15 cellular contexts compared by ENCODE assay signal in genomic region chr20:62728028-62728780, GRCh38. TPM values are rescaled to one million over a fixed set of nuclear protein-coding genes. Genes with fewer than 3 reads are reported as not detected.
A peak's percentile ranks its signal among the peaks of the same experiment; 100 is the strongest.
DNase-seq lines count a peak whose midpoint lies in the region; ATAC-seq, FAIRE-seq and TF ChIP-seq lines count a peak whose summit lies in the region.
"Had no signal": no experiment of that assay in that cellular context is flagged by ENCODE, and none has a peak within 500 bp of the region (broad histone marks: within the 10 kb centered on the region; RNA-seq: fewer than 3 reads in every experiment).

No MANE protein-coding gene starts in this region.

- H3K4me3 Mint-ChIP-seq in T-helper 2 cell treated with Interferon-gamma antibody and Interleukin-4, amounts not matched to agents 5 μg/mL and 100 μg/mL, for 36 hours, result peak overlapping the region; percentile 67

- peaks cover 81 to 93% (median 92%) of the 10 kb centered on the region in 10 experiments for H3K4me1 ChIP-seq in BLaER1 treated with 17β-estradiol and CSF1 and Interleukin-3, amounts not matched to agents 10 nM and 100 nM
- H3K4me1 ChIP-seq in left lung, result peaks cover 0 to 49% of the 10 kb centered on the region in 2 donors
- no peaks in the 10 kb centered on the region for H3K4me1 ChIP-seq in small intestine (ENCODE audit: control insufficient read depth in 2 of 2, insufficient read depth in 1 of 2, low read depth in 1 of 2, low read length in 1 of 2)

- 53 to 68% (median 61%) methylated on average over 26 of the region's 26 CpGs for WGBS in small intestine, 3 donors

- no peaks in the 10 kb centered on the region for H3K36me3 Mint-ChIP-seq in T-helper 2 cell treated with Interferon-gamma antibody and Interleukin-4, amounts not matched to agents 5 μg/mL and 100 μg/mL, for 36 hours (ENCODE audit: low read depth)
- H3K36me3 Mint-ChIP-seq: CD4-positive, CD25-positive, alpha-beta regulatory T cell had no signal

- peak overlapping the region in 10 of 11 experiments; percentile 49 to 80 (median 75); a peak in 19 of 22 replicates for H3K9ac ChIP-seq in BLaER1 treated with 17β-estradiol and CSF1 and Interleukin-3, amounts not matched to agents 10 nM and 100 nM

- peaks cover 0 to 25% (median 0%) of the 10 kb centered on the region in 11 experiments; a peak in 4 of 22 replicates for H3K27me3 ChIP-seq in BLaER1 treated with 17β-estradiol and CSF1 and Interleukin-3, amounts not matched to agents 10 nM and 100 nM
- H3K27me3 ChIP-seq in left lung (peaks cover 7 to 67% of the 10 kb centered on the region in 2 donors), small intestine (ENCODE audit: control insufficient read depth in 2 of 2, insufficient read depth in 2 of 2, low read length in 2 of 2) (peaks cover 0 to 2% of the 10 kb centered on the region in 2 donors)
- H3K27me3 ChIP-seq: hepatocyte had no signal

- FAIRE-seq in small intestine (lab: Jason Lieb, UNC), result no peak
- FAIRE-seq: endothelial cell of umbilical vein, urothelium cell line had no signal

- ATAC-seq in left lung (peak; percentile 65), esophagus mucosa (no peak)

- H3K27ac Mint-ChIP-seq in T-helper 2 cell treated with Interferon-gamma antibody and Interleukin-4, amounts not matched to agents 5 μg/mL and 100 μg/mL, for 36 hours, result peak overlapping the region; percentile 79

- H3K27ac ChIP-seq in BLaER1 treated with 17β-estradiol and CSF1 and Interleukin-3, amounts not matched to agents 10 nM and 100 nM, result peak overlapping the region in 10 of 11 experiments; percentile 66 to 95 (median 86); a peak in 20 of 22 replicates
- H3K27ac ChIP-seq in left lung (peak overlapping the region in 1 of 2 donors; percentile 87), small intestine (ENCODE audit: low read depth in 1 of 2, low read length in 1 of 2) (no peak overlapping the region)
- H3K27ac ChIP-seq: hepatocyte, SJCRH30 had no signal

- TF ChIP-seq CTCF in left lung (IDR thresholded peaks at IDR 0.05) (no peak), GM20000 (IDR thresholded peaks at IDR 0.05; ENCODE audit: extremely low read depth, missing control alignments) (no peak)

- DNase-seq in KBM-7 (peak; percentile 90), left lung (peak in 1 of 2 donors; percentile 84), COLO829 (ENCODE audit: low spot score) (no peak), small intestine (no peak), GM20000 (ENCODE audit: low spot score) (no peak)
- DNase-seq in T-helper 2 cell treated with Interferon-gamma antibody and Interleukin-4, amounts not matched to agents 5 μg/mL and 100 μg/mL, for 36 hours (ENCODE audit: low spot score), result no peak
- DNase-seq: GOT3, midbrain, SJCRH30 had no signal

- H3K4me2 ChIP-seq in BLaER1 treated with 17β-estradiol and CSF1 and Interleukin-3, amounts not matched to agents 10 nM and 100 nM, result peak overlapping the region; percentile 79 to 98 (median 94)
- H3K4me2 ChIP-seq: hepatocyte had no signal

- intact Hi-C loops in left lung (cut with DNase I), result no loop called here

- peaks cover 43% of the 10 kb centered on the region for H3K27me3 Mint-ChIP-seq in T-helper 2 cell treated with Interferon-gamma antibody and Interleukin-4, amounts not matched to agents 5 μg/mL and 100 μg/mL, for 36 hours (ENCODE audit: low read depth)

- H3K9me3 Mint-ChIP-seq in T-helper 2 cell treated with Interferon-gamma antibody and Interleukin-4, amounts not matched to agents 5 μg/mL and 100 μg/mL, for 36 hours, result no peaks in the 10 kb centered on the region
- H3K9me3 Mint-ChIP-seq: CD4-positive, CD25-positive, alpha-beta regulatory T cell had no signal

- peaks cover 12% of the 10 kb centered on the region for H3K4me1 Mint-ChIP-seq in T-helper 2 cell treated with Interferon-gamma antibody and Interleukin-4, amounts not matched to agents 5 μg/mL and 100 μg/mL, for 36 hours (ENCODE audit: low read depth)

- H3K9me3 ChIP-seq in BLaER1 treated with 17β-estradiol and CSF1 and Interleukin-3, amounts not matched to agents 10 nM and 100 nM (replicated peaks in 1 of 11), result peaks cover 0 to 5% (median 0%) of the 10 kb centered on the region in 11 experiments; a peak in 2 of 22 replicates
- H3K9me3 ChIP-seq in left lung (no peaks in the 10 kb centered on the region), small intestine (ENCODE audit: control insufficient read depth, low read depth) (no peaks in the 10 kb centered on the region)
- H3K9me3 ChIP-seq: SJCRH30 had no signal

- no peaks in the 10 kb centered on the region for H4K20me1 ChIP-seq in BLaER1 treated with 17β-estradiol and CSF1 and Interleukin-3, amounts not matched to agents 10 nM and 100 nM

- H3K36me3 ChIP-seq in BLaER1 treated with 17β-estradiol and CSF1 and Interleukin-3, amounts not matched to agents 10 nM and 100 nM, result no peaks in the 10 kb centered on the region
- H3K36me3 ChIP-seq in left lung (no peaks in the 10 kb centered on the region), small intestine (ENCODE audit: control insufficient read depth in 2 of 2, insufficient read depth in 2 of 2, low read length in 2 of 2) (no peaks in the 10 kb centered on the region)
- H3K36me3 ChIP-seq: SJCRH30 had no signal

- in situ Hi-C loops in KBM-7 (cut with MboI; ENCODE audit: low pct_unique_long_range_greater_than_20kb, low sequenced_read_pairs), result no loop called here

- H3K4me3 ChIP-seq in BLaER1 treated with 17β-estradiol and CSF1 and Interleukin-3, amounts not matched to agents 10 nM and 100 nM, result peak overlapping the region; percentile 0 to 56 (median 32); a peak in 12 of 20 replicates
- peak overlapping the region in 1 of 2 donors; percentile 15 for H3K4me3 ChIP-seq in left lung
- H3K4me3 ChIP-seq in small intestine (ENCODE audit: low read depth in 1 of 2, low read length in 2 of 2), result no peak overlapping the region
- H3K4me3 ChIP-seq: hepatocyte, SJCRH30 had no signal

RNA-seq across cellular contexts. Expression of gene NTSR1, which starts 19.6 kb away (rescaled TPM):
- total RNA-seq in left lung (1 to 10 TPM in 1 of 2 donors, under 1 TPM in 1; 0.12 to 3.5 TPM), esophagus mucosa (not detected)
- 1 to 10 TPM in 1 of 3 donors, not detected in 2; 1.2 TPM for polyA plus RNA-seq in small intestine
- polyA plus RNA-seq: hepatocyte had no signal

Comparison
In these comparisons a context has a peak if more than half of its experiments do, and no peak if none do; other contexts are left out.
1. H3K27ac ChIP-seq: peak in BLaER1 treated with 17β-estradiol and CSF1 and Interleukin-3, amounts not matched to agents 10 nM and 100 nM (10 of 11); none in small intestine (0 of 2).
2. H3K4me3 ChIP-seq: peak in BLaER1 treated with 17β-estradiol and CSF1 and Interleukin-3, amounts not matched to agents 10 nM and 100 nM (10 of 10); none in small intestine (0 of 2).